ENCODE assay signal across 14 cellular contexts in the genomic region with DNA sequence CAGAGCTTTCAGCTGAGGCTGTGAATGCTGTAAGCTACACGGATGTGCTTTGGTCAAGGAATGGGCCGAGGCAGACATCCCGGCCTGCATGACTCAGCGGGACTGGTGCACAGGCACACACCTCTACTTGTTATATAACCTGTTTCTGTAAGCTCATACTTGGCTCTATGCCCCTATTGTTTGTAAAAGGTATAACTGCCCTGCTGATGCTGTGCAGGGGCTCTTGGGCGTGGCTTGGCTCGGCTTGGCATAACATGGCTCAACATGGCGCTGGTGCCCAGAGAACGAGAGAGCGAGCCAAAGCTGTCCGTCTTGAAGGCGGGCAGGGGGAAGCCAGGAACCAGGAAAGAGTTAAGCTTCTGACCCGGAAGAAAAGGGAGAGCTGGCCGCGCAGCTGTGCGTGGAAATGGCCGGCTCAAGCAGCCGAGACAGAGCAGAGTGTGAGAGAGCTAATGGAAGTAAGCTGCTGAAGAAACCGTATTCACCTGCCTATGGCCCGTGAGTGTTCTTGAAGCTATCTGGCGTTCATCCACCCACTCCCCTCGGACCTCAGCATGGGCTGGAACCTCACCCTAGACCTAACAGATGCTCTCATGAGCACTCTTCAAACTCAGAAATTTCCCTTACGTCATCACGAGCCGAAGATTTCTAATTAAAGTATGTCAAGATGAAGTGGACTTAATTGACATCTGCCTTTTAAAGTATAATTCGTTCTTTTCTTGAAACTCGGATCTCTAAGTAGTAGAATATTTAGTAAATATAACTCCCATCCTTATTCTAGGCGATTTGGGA.
DNase-seq lines count a peak whose midpoint lies in the region; ATAC-seq, FAIRE-seq and TF ChIP-seq lines count a peak whose summit lies in the region.
"Had no signal": no experiment of that assay in that cellular context is flagged by ENCODE, and none has a peak within 500 bp of the region (broad histone marks: within the 10 kb centered on the region; RNA-seq: fewer than 3 reads in every experiment).

No MANE protein-coding gene starts in this region.

- TF ChIP-seq CTCF in HCT116 (IDR thresholded peaks at IDR 0.05 in 2 of 3, conservative IDR thresholded peaks at IDR 0.05 in 1 of 3; ENCODE audit: borderline replicate concordance in 1 of 3, insufficient read depth in 1 of 3, low read depth in 2 of 3, low read length in 2 of 3) (no peak), bronchial epithelial cell (IDR thresholded peaks at IDR 0.05; ENCODE audit: insufficient read depth, low read length, severe bottlenecking) (peak; percentile 1), testis (IDR thresholded peaks at IDR 0.05) (no peak)

- peak overlapping the region; percentile 59 for H3K4me2 ChIP-seq in HCT116 (ENCODE audit: low read length)
- H3K4me2 ChIP-seq: neural progenitor cell had no signal

- H3K79me2 ChIP-seq in HCT116 (ENCODE audit: insufficient read depth, low read length): no peaks in the 10 kb centered on the region

- H3K4me3 Mint-ChIP-seq in activated T-cell treated with anti-CD3 and anti-CD28 coated beads, Interleukin-2, amount 50 U/mL, for 4 hours: no peak overlapping the region
- H3K4me3 Mint-ChIP-seq in CD8-positive, alpha-beta memory T cell: no peak overlapping the region
- H3K4me3 Mint-ChIP-seq: activated naive CD8-positive, alpha-beta T cell; neural progenitor cell had no signal

- H3K9me2 ChIP-seq in HCT116 (ENCODE audit: insufficient read depth): no peaks in the 10 kb centered on the region

- H3K27me3 ChIP-seq in HCT116 (ENCODE audit: insufficient read depth, low read length) (no peaks in the 10 kb centered on the region), bronchial epithelial cell (ENCODE audit: control insufficient read depth, insufficient read depth, low read length) (no peaks in the 10 kb centered on the region), testis (no peaks in the 10 kb centered on the region)
- no peaks in the 10 kb centered on the region for H3K27me3 ChIP-seq in CD8-positive, alpha-beta memory T cell (ENCODE audit: insufficient read depth, low read length, poor library complexity, severe bottlenecking)
- H3K27me3 ChIP-seq: esophagus muscularis mucosa, neural progenitor cell, sigmoid colon had no signal

- no peaks in the 10 kb centered on the region for H3K36me3 ChIP-seq in HCT116 (ENCODE audit: control insufficient read depth in 1 of 2, insufficient read depth in 2 of 2, low read length in 2 of 2)
- no peaks in the 10 kb centered on the region for H3K36me3 ChIP-seq in bronchial epithelial cell (ENCODE audit: control insufficient read depth, insufficient read depth, low read length)
- no peaks in the 10 kb centered on the region for H3K36me3 ChIP-seq in testis (ENCODE audit: low read depth, missing control alignments)
- no peaks in the 10 kb centered on the region for H3K36me3 ChIP-seq in CD8-positive, alpha-beta memory T cell (ENCODE audit: insufficient read depth, low read length)
- H3K36me3 ChIP-seq: esophagus muscularis mucosa, neural progenitor cell, sigmoid colon had no signal

- TF ChIP-seq RAD21 in HCT116 (IDR thresholded peaks at IDR 0.05; ENCODE audit: low read depth): peak; percentile 37; the same call in 1 of the 2 replicates

- WGBS in testis, 2 donors: 51 to 60% methylated on average over 27 of the region's 27 CpGs

- DNase-seq in HCT116 (ENCODE audit: low read depth, low spot score): peak; percentile 89
- peak; percentile 23 for DNase-seq in NCI-H69 (lab: John Stamatoyannopoulos, UW)
- peak; percentile 80 for DNase-seq in bronchial epithelial cell (ENCODE audit: low read depth)
- peak; percentile 51 for DNase-seq in testis
- no peak for DNase-seq in activated T-cell treated with anti-CD3 and anti-CD28 coated beads, Interleukin-2, amount 50 U/mL, for 4 hours
- DNase-seq in MV-4-11 (lab: John Stamatoyannopoulos, UW): no peak
- no peak for DNase-seq in CD8-positive, alpha-beta memory T cell
- DNase-seq: hippocampal formation, NCI-H1417, sigmoid colon had no signal

- H3K4me1 Mint-ChIP-seq in activated T-cell treated with anti-CD3 and anti-CD28 coated beads, Interleukin-2, amount 50 U/mL, for 4 hours (ENCODE audit: low read depth): no peaks in the 10 kb centered on the region
- no peaks in the 10 kb centered on the region for H3K4me1 Mint-ChIP-seq in CD8-positive, alpha-beta memory T cell
- H3K4me1 Mint-ChIP-seq: neural progenitor cell had no signal

- peak overlapping the region; percentile 57 for H3K27ac ChIP-seq in HCT116 (ENCODE audit: low read depth, low read length)
- no peak overlapping the region for H3K27ac ChIP-seq in testis
- no peak overlapping the region for H3K27ac ChIP-seq in CD8-positive, alpha-beta memory T cell (ENCODE audit: low read depth, low read length)
- H3K27ac ChIP-seq: esophagus muscularis mucosa, neural progenitor cell, sigmoid colon, SK-N-MC had no signal

- H3K4me1 ChIP-seq in HCT116 (ENCODE audit: control insufficient read depth in 1 of 2, insufficient read depth in 2 of 2, low read length in 2 of 2): peaks cover 4 to 24% of the 10 kb centered on the region in 2 experiments; a peak in 2 of 4 replicates
- H3K4me1 ChIP-seq in testis: no peaks in the 10 kb centered on the region
- no peaks in the 10 kb centered on the region for H3K4me1 ChIP-seq in CD8-positive, alpha-beta memory T cell (ENCODE audit: insufficient read depth, low read length)
- H3K4me1 ChIP-seq: esophagus muscularis mucosa, neural progenitor cell, sigmoid colon had no signal

- POLR2A ChIA-PET in HCT116 (lab: Charles Lee): interaction anchor here (0.7 to 1.3 kb wide), 3 partner anchors 15 to 28 kb away, joined by 3 to 4 read pairs (median 3); no protein-coding TSS in a partner anchor
- POLR2A ChIA-PET in CD8-positive, alpha-beta memory T cell (lab: Charles Lee): no interaction called here

- H3K4me3 ChIP-seq in HCT116 (replicated peaks in 1 of 2; ENCODE audit: low read depth in 1 of 2, low read length in 2 of 2) (peak overlapping the region; percentile 46 to 57), bronchial epithelial cell (ENCODE audit: low read depth, low read length) (no peak overlapping the region), testis (peak overlapping the region; percentile 24 to 31)
- H3K4me3 ChIP-seq in CD8-positive, alpha-beta memory T cell (ENCODE audit: low read length): no peak overlapping the region
- H3K4me3 ChIP-seq: esophagus muscularis mucosa, neural progenitor cell, sigmoid colon, SK-N-MC had no signal

- BruUV-seq in HCT116 (replicated peaks; lab: Mats Ljungman, UMichigan): TSS peak; percentile 90

- H3K27me3 Mint-ChIP-seq in activated T-cell treated with anti-CD3 and anti-CD28 coated beads, Interleukin-2, amount 50 U/mL, for 4 hours (ENCODE audit: low read depth): no peaks in the 10 kb centered on the region
- peaks cover 0 to 2% of the 10 kb centered on the region in 2 donors for H3K27me3 Mint-ChIP-seq in CD8-positive, alpha-beta memory T cell
- H3K27me3 Mint-ChIP-seq: activated naive CD8-positive, alpha-beta T cell had no signal

- H3K9me3 ChIP-seq in HCT116 (ENCODE audit: control insufficient read depth in 1 of 2, insufficient read depth in 1 of 2, low read depth in 1 of 2, low read length in 2 of 2): no peaks in the 10 kb centered on the region
- H3K9me3 ChIP-seq in testis: no peaks in the 10 kb centered on the region
- no peaks in the 10 kb centered on the region for H3K9me3 ChIP-seq in CD8-positive, alpha-beta memory T cell (ENCODE audit: low read length)
- H3K9me3 ChIP-seq: esophagus muscularis mucosa, sigmoid colon had no signal

- no peaks in the 10 kb centered on the region for H4K20me1 ChIP-seq in HCT116 (ENCODE audit: insufficient read depth)

- TF ChIP-seq POLR2A in HCT116 (IDR thresholded peaks at IDR 0.05; ENCODE audit: borderline replicate concordance, extremely low read depth, insufficient read depth, insufficient read length): peak; percentile 52
- no peak for TF ChIP-seq POLR2A in testis (IDR thresholded peaks at IDR 0.05)

- peak; percentile 94 for ATAC-seq in HCT116
- no peak for ATAC-seq in activated T-cell treated with anti-CD3 and anti-CD28 coated beads, Interleukin-2, amount 50 U/mL, for 4 hours

- CTCF ChIA-PET in HCT116 (lab: Charles Lee): interaction anchor here (1.3 to 1.8 kb wide), 2 partner anchors 149 to 358 kb away, joined by 5 to 8 read pairs; no protein-coding TSS in a partner anchor
- CTCF ChIA-PET in CD8-positive, alpha-beta memory T cell (lab: Charles Lee): interaction anchor here (1.0 kb wide), 1 partner anchor 478 kb away, joined by 3 read pairs; no protein-coding TSS in a partner anchor

- no peaks in the 10 kb centered on the region for H3K9me3 Mint-ChIP-seq in activated T-cell treated with anti-CD3 and anti-CD28 coated beads, Interleukin-2, amount 50 U/mL, for 4 hours
- peaks cover 0 to 13% (median 0%) of the 10 kb centered on the region in 5 donors for H3K9me3 Mint-ChIP-seq in CD8-positive, alpha-beta memory T cell
- H3K9me3 Mint-ChIP-seq: neural progenitor cell had no signal

- RAD21 ChIA-PET in HCT116 (lab: Charles Lee; ENCODE audit: low non-redundant PET in 1 of 2, low total read pairs in 2 of 2, uncharacterized antibody in 2 of 2, unreplicated experiment in 2 of 2): no interaction called here

- no peaks in the 10 kb centered on the region for H3K36me3 Mint-ChIP-seq in activated T-cell treated with anti-CD3 and anti-CD28 coated beads, Interleukin-2, amount 50 U/mL, for 4 hours (ENCODE audit: insufficient read depth)
- no peaks in the 10 kb centered on the region for H3K36me3 Mint-ChIP-seq in CD8-positive, alpha-beta memory T cell
- H3K36me3 Mint-ChIP-seq: activated naive CD8-positive, alpha-beta T cell; neural progenitor cell had no signal

- H3K27ac Mint-ChIP-seq in CD8-positive, alpha-beta memory T cell: no peak overlapping the region
- H3K27ac Mint-ChIP-seq: activated naive CD8-positive, alpha-beta T cell; neural progenitor cell had no signal

- H2AFZ ChIP-seq in HCT116 (ENCODE audit: low read depth, low read length, poor library complexity, severe bottlenecking): peak overlapping the region; percentile 70
- H2AFZ ChIP-seq: neural progenitor cell had no signal

- H3K9ac ChIP-seq in HCT116 (ENCODE audit: low read length): peak overlapping the region; percentile 64
- H3K9ac ChIP-seq: neural progenitor cell had no signal

- FAIRE-seq in bronchial epithelial cell (lab: Jason Lieb, UNC): no peak

- intact Hi-C loops in HCT116 (cut with micrococcal nuclease) (no loop called here), testis (cut with DNase I; ENCODE audit: low total_unique reads) (no loop called here)

TF ChIP-seq in HCT116, 20 proteins besides CTCF, POLR2A, EP300 and RAD21 (continues in another document):
- TF ChIP-seq TCF7L2 (IDR thresholded peaks at IDR 0.05; ENCODE audit: borderline replicate concordance, extremely low read depth, insufficient read depth, insufficient read length) (peak; percentile 18), JUND (IDR thresholded peaks at IDR 0.05) (peak; percentile 45; the same call in 1 of the 2 replicates), ELF1 (IDR thresholded peaks at IDR 0.05; ENCODE audit: borderline replicate concordance, low read depth) (peak; percentile 40; the same call in 1 of the 2 replicates)

Comparison
In these comparisons a context has a peak if more than half of its experiments do, and no peak if none do; other contexts are left out.
1. DNase-seq: peak in HCT116 (single experiment), NCI-H69 (single experiment), bronchial epithelial cell (single experiment) and testis (single experiment); none in activated T-cell treated with anti-CD3 and anti-CD28 coated beads, Interleukin-2, amount 50 U/mL, for 4 hours (single experiment), MV-4-11 (single experiment) and CD8-positive, alpha-beta memory T cell (0 of 5).
2. H3K4me3 ChIP-seq: peak in HCT116 (2 of 2) and testis (2 of 2); none in bronchial epithelial cell (single experiment) and CD8-positive, alpha-beta memory T cell (single experiment).